ENCODE assay signal across 24 cellular contexts in genomic region chr12:45242180-45242579, GRCh38.
"Had no signal": no experiment of that assay in that cellular context is flagged by ENCODE, and none has a peak within 500 bp of the region (broad histone marks: within the 10 kb centered on the region; RNA-seq: fewer than 3 reads in every experiment).

No MANE protein-coding gene starts in this region.

- H3K27me3 ChIP-seq: brain microvascular endothelial cell, right atrium auricular region, tibial nerve had no signal

- H3K4me1 Mint-ChIP-seq: nephron had no signal

- H3K4me1 ChIP-seq: tibial nerve had no signal

- H3K9me3 ChIP-seq: right atrium auricular region, tibial nerve had no signal

- H3K27ac ChIP-seq: brain microvascular endothelial cell, right atrium auricular region, tibial nerve had no signal

- ATAC-seq: activated CD8-positive, alpha-beta T cell treated with anti-CD3 and anti-CD28 coated beads, Interleukin-2, amount 10 ng/mL, durations not matched to agents 7 days and 5 days; activated naive CD8-positive, alpha-beta T cell treated with anti-CD3 and anti-CD28 coated beads, Interleukin-2, amount 50 U/mL, for 24 hours; left ventricle myocardium superior; stimulated activated naive CD8-positive, alpha-beta T cell treated with anti-CD3 and anti-CD28 coated beads, Interleukin-15, Interleukin-2, amounts not matched to agents 100 U/mL and 50 U/mL, for 24 hours had no signal

- H3K27me3 Mint-ChIP-seq: activated naive CD8-positive, alpha-beta T cell treated with anti-CD3 and anti-CD28 coated beads, Interleukin-2, amount 50 U/mL, for 24 hours; dendritic cell treated with granulocyte-macrophage colony-stimulating factor and Interleukin-4, amounts not matched to agents 40 ng/mL and 50 ng/mL, for 4 days had no signal

- H3K27ac Mint-ChIP-seq: activated CD8-positive, alpha-beta T cell treated with anti-CD3 and anti-CD28 coated beads, Interleukin-2, amount 10 ng/mL, durations not matched to agents 7 days and 5 days; activated naive CD8-positive, alpha-beta T cell treated with anti-CD3 and anti-CD28 coated beads, Interleukin-2, amount 50 U/mL, for 24 hours; activated T-helper 1 cell treated with anti-CD3 and anti-CD28 coated beads, Interleukin-12 subunit alpha, Interleukin-12 subunit beta, Interleukin-2, Interleukin-4 antibody, amounts not matched to agents 30 ng/mL and 10 ng/mL and 1 ng/mL, durations not matched to agents 14 hours and 24 hours and 36 hours; dendritic cell treated with granulocyte-macrophage colony-stimulating factor and Interleukin-4, amounts not matched to agents 40 ng/mL and 50 ng/mL, for 4 days; nephron had no signal

- DNase-seq: activated CD4-positive, alpha-beta T cell treated with anti-CD3 and anti-CD28 coated beads for 1 hour; activated CD4-positive, alpha-beta T cell treated with anti-CD3 and anti-CD28 coated beads, Interleukin-2, amount 50 U/mL, for 1 hour; activated CD8-positive, alpha-beta T cell treated with anti-CD3 and anti-CD28 coated beads, Interleukin-2, amount 10 ng/mL, durations not matched to agents 7 days and 5 days; activated gamma-delta T cell; activated naive CD4-positive, alpha-beta T cell treated with anti-CD3 and anti-CD28 coated beads, Interleukin-2, amount 50 U/mL, for 16 hours; activated naive CD8-positive, alpha-beta T cell treated with anti-CD3 and anti-CD28 coated beads, Interleukin-2, amount 50 U/mL, for 24 hours; brain microvascular endothelial cell; caudate nucleus; effector CD8-positive, alpha-beta T cell; foreskin melanocyte; hypothalamus; left ventricle myocardium superior; mammary epithelial cell; stimulated activated CD4-positive, alpha-beta T cell treated with anti-CD3 and anti-CD28 coated beads, Interleukin-12 subunit alpha, Interleukin-12 subunit beta, amount 100 ng/mL, for 4 hours; stimulated activated CD4-positive, alpha-beta T cell treated with anti-CD3 and anti-CD28 coated beads, Interleukin-4, amount 100 ng/mL, for 4 hours; stimulated activated naive CD8-positive, alpha-beta T cell treated with anti-CD3 and anti-CD28 coated beads, Interleukin-15, Interleukin-2, amounts not matched to agents 100 U/mL and 50 U/mL, for 24 hours; substantia nigra; T-helper 1 cell; T-helper 9 cell had no signal

- H3K9me3 Mint-ChIP-seq: activated naive CD8-positive, alpha-beta T cell treated with anti-CD3 and anti-CD28 coated beads, Interleukin-2, amount 50 U/mL, for 24 hours; activated T-helper 1 cell treated with anti-CD3 and anti-CD28 coated beads, Interleukin-12 subunit alpha, Interleukin-12 subunit beta, Interleukin-2, Interleukin-4 antibody, amounts not matched to agents 30 ng/mL and 10 ng/mL and 1 ng/mL, durations not matched to agents 14 hours and 24 hours and 36 hours; dendritic cell treated with granulocyte-macrophage colony-stimulating factor and Interleukin-4, amounts not matched to agents 40 ng/mL and 50 ng/mL, for 4 days had no signal

- H3K36me3 ChIP-seq: brain microvascular endothelial cell, right atrium auricular region had no signal

- H3K4me3 Mint-ChIP-seq: activated CD8-positive, alpha-beta T cell treated with anti-CD3 and anti-CD28 coated beads, Interleukin-2, amount 10 ng/mL, durations not matched to agents 7 days and 5 days; activated naive CD8-positive, alpha-beta T cell treated with anti-CD3 and anti-CD28 coated beads, Interleukin-2, amount 50 U/mL, for 24 hours; activated T-helper 1 cell treated with anti-CD3 and anti-CD28 coated beads, Interleukin-12 subunit alpha, Interleukin-12 subunit beta, Interleukin-2, Interleukin-4 antibody, amounts not matched to agents 30 ng/mL and 10 ng/mL and 1 ng/mL, durations not matched to agents 14 hours and 24 hours and 36 hours; dendritic cell treated with granulocyte-macrophage colony-stimulating factor and Interleukin-4, amounts not matched to agents 40 ng/mL and 50 ng/mL, for 4 days; nephron had no signal

- H3K4me3 ChIP-seq: right atrium auricular region, tibial nerve had no signal
